ENCODE assay signal across 29 cellular contexts in genomic region chr10:15626937-15627336, GRCh38.
"Had no signal": no experiment of that assay in that cellular context is flagged by ENCODE, and none has a peak within 500 bp of the region (broad histone marks: within the 10 kb centered on the region; RNA-seq: fewer than 3 reads in every experiment).

No MANE protein-coding gene starts in this region.

- H3K27ac Mint-ChIP-seq: activated CD4-positive, alpha-beta T cell treated with anti-CD3 and anti-CD28 coated beads, Interleukin-2, amount 10 ng/mL, durations not matched to agents 7 days and 5 days; activated CD8-positive, alpha-beta T cell treated with anti-CD3 and anti-CD28 coated beads, Interleukin-2, amount 10 ng/mL, durations not matched to agents 7 days and 5 days; activated naive CD4-positive, alpha-beta T cell treated with anti-CD3 and anti-CD28 coated beads, Interleukin-2, amount 50 U/mL, for 24 hours; activated naive CD8-positive, alpha-beta T cell treated with anti-CD3 and anti-CD28 coated beads, Interleukin-2, amount 10 ng/mL, durations not matched to agents 7 days and 5 days; activated T-cell treated with anti-CD3 and anti-CD28 coated beads, Interleukin-2, amount 50 U/mL, for 24 hours; activated T-helper 2 cell treated with anti-CD3 and anti-CD28 coated beads, Interferon-gamma antibody, Interleukin-2, Interleukin-4, amounts not matched to agents 10 μg/mL and 5 μg/mL and 100 μg/mL, durations not matched to agents 14 hours and 24 hours and 36 hours had no signal

- H3K9me3 Mint-ChIP-seq: activated CD4-positive, alpha-beta T cell treated with anti-CD3 and anti-CD28 coated beads, Interleukin-2, amount 10 ng/mL, durations not matched to agents 7 days and 5 days; activated naive CD4-positive, alpha-beta T cell treated with anti-CD3 and anti-CD28 coated beads, Interleukin-2, amount 50 U/mL, for 24 hours; activated naive CD8-positive, alpha-beta T cell treated with anti-CD3 and anti-CD28 coated beads, Interleukin-2, amount 10 ng/mL, durations not matched to agents 7 days and 5 days; activated T-cell treated with anti-CD3 and anti-CD28 coated beads, Interleukin-2, amount 50 U/mL, for 24 hours; activated T-helper 2 cell treated with anti-CD3 and anti-CD28 coated beads, Interferon-gamma antibody, Interleukin-2, Interleukin-4, amounts not matched to agents 10 μg/mL and 5 μg/mL and 100 μg/mL, durations not matched to agents 14 hours and 24 hours and 36 hours had no signal

- H3K4me3 ChIP-seq: Peyer's patch, SJSA1 had no signal

- ATAC-seq: activated CD8-positive, alpha-beta T cell treated with anti-CD3 and anti-CD28 coated beads, Interleukin-2, amount 10 ng/mL, durations not matched to agents 7 days and 5 days; PC-3 had no signal

- H3K36me3 Mint-ChIP-seq: activated naive CD4-positive, alpha-beta T cell treated with anti-CD3 and anti-CD28 coated beads, Interleukin-2, amount 50 U/mL, for 24 hours; activated naive CD8-positive, alpha-beta T cell treated with anti-CD3 and anti-CD28 coated beads, Interleukin-2, amount 10 ng/mL, durations not matched to agents 7 days and 5 days; brain had no signal

- DNase-seq: activated CD4-positive, alpha-beta T cell treated with anti-CD3 and anti-CD28 coated beads, Interleukin-2, amount 10 ng/mL, durations not matched to agents 7 days and 5 days; activated CD4-positive, alpha-beta T cell treated with anti-CD3 and anti-CD28 coated beads, Interleukin-2, amount 50 U/mL, for 48 hours; activated CD8-positive, alpha-beta T cell treated with anti-CD3 and anti-CD28 coated beads, Interleukin-2, amount 10 ng/mL, durations not matched to agents 7 days and 5 days; activated gamma-delta T cell; activated naive CD4-positive, alpha-beta T cell treated with Interleukin-2 at 50 U/mL for 16 hours; activated naive CD8-positive, alpha-beta T cell treated with anti-CD3 and anti-CD28 coated beads, Interleukin-2, amount 10 ng/mL, durations not matched to agents 7 days and 5 days; activated T-cell treated with anti-CD3 and anti-CD28 coated beads, Interleukin-2, amount 50 U/mL, for 24 hours; amygdala; caudate nucleus; MM.1S; MV-4-11; NCI-H1092; NCI-H1436 treated with DMSO at 0.1 percent for 48 hours; NCI-H1694 treated with DMSO at 0.1 percent for 48 hours; NCI-H2029; NCI-H345; NCI-H524 treated with DMSO at 0.1 percent for 48 hours; NK-92 treated with Interleukin-12 subunit alpha and Interleukin-12 subunit beta, amount 100 ng/mL, for 24 hours; PC-3; Peyer's patch; RPMI8226; SHP77 treated with DMSO at 0.1 percent for 48 hours; SK-N-SH; T1000 had no signal

- H3K4me3 Mint-ChIP-seq: activated CD4-positive, alpha-beta T cell treated with anti-CD3 and anti-CD28 coated beads, Interleukin-2, amount 10 ng/mL, durations not matched to agents 7 days and 5 days; activated CD8-positive, alpha-beta T cell treated with anti-CD3 and anti-CD28 coated beads, Interleukin-2, amount 10 ng/mL, durations not matched to agents 7 days and 5 days; activated naive CD4-positive, alpha-beta T cell treated with anti-CD3 and anti-CD28 coated beads, Interleukin-2, amount 50 U/mL, for 24 hours; activated naive CD8-positive, alpha-beta T cell treated with anti-CD3 and anti-CD28 coated beads, Interleukin-2, amount 10 ng/mL, durations not matched to agents 7 days and 5 days; activated T-cell treated with anti-CD3 and anti-CD28 coated beads, Interleukin-2, amount 50 U/mL, for 24 hours; brain had no signal

- H3K4me1 Mint-ChIP-seq: activated CD4-positive, alpha-beta T cell treated with anti-CD3 and anti-CD28 coated beads, Interleukin-2, amount 10 ng/mL, durations not matched to agents 7 days and 5 days; activated naive CD4-positive, alpha-beta T cell treated with anti-CD3 and anti-CD28 coated beads, Interleukin-2, amount 50 U/mL, for 24 hours; activated naive CD8-positive, alpha-beta T cell treated with anti-CD3 and anti-CD28 coated beads, Interleukin-2, amount 10 ng/mL, durations not matched to agents 7 days and 5 days had no signal

- H3K27ac ChIP-seq: KMS-11, Peyer's patch, SJSA1 had no signal
